Comparison of ENCODE assay signal across 8 cellular contexts in the genomic region with DNA sequence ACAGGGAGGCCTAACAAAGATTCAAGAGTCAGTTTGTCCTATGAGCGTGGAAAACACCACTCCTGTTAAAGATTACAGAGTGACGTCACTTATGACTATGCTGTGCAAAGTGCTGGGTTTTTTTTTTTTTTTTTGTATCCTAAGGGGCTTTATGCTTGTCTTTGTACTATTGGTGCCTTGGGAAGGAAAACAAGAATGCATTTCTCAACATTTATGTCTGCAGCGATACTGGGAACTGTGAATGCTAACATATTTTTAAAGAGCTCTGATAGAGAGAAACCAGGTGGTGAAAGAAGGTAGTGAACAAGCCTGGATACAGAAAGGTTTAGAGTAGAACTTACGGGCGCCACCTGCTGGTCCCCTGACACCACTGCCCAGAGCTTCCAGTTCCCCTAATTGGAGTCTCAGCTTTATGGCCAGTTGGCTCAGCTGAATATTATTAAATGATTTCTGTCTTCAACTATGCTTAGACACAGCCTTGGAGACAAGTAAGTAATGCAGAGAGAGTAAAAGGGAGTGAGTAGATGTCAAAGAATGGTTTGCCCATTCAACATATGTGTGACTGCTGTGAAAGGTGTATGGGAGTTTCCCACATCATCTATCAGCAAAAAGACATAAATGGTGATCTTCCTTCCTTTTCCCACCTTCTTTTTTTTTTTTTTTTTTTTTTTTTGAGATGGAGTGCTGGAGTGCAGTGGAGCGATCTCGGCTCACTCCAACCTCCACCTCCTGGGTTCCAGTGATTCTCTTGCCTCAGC.
A peak's percentile ranks its signal among the peaks of the same experiment; 100 is the strongest.
DNase-seq lines count a peak whose midpoint lies in the region; ATAC-seq and TF ChIP-seq lines count a peak whose summit lies in the region.

No MANE protein-coding gene starts in this region.

- H3F3A ChIP-seq in PC-3 (ENCODE audit: low read length, unreplicated experiment), result no peaks in the 10 kb centered on the region

- no peaks in the 10 kb centered on the region for H3K36me3 Mint-ChIP-seq in nephron (ENCODE audit: low read depth)

- H3K27ac Mint-ChIP-seq in nephron, result peak overlapping the region in 2 of 3 experiments; percentile 2 to 31

- H3K27ac ChIP-seq in PC-3 (ENCODE audit: low read length) (no peak overlapping the region), esophagus muscularis mucosa (replicated peaks in 1 of 4) (no peak overlapping the region)

- POLR2A ChIA-PET in PC-3 (lab: Charles Lee; ENCODE audit: unreplicated experiment), result no interaction called here

- peaks cover 5% of the 10 kb centered on the region for H3K4me1 Mint-ChIP-seq in nephron

- peaks cover 7% of the 10 kb centered on the region for H3K9me3 Mint-ChIP-seq in nephron

- H3K36me3 ChIP-seq in PC-3 (ENCODE audit: low read depth, low read length) (no peaks in the 10 kb centered on the region), esophagus muscularis mucosa (no peaks in the 10 kb centered on the region)

- no peak overlapping the region for H2AFZ ChIP-seq in PC-3 (ENCODE audit: low read length)

- no peaks in the 10 kb centered on the region for H4K20me1 ChIP-seq in PC-3 (ENCODE audit: low read length)

- H3K4me2 ChIP-seq in PC-3 (ENCODE audit: low read length), result peak overlapping the region; percentile 51

- no peaks in the 10 kb centered on the region for H3K27me3 Mint-ChIP-seq in nephron (ENCODE audit: low read depth)

- H3K4me1 ChIP-seq in PC-3 (ENCODE audit: insufficient read depth, low read length) (peaks cover 10% of the 10 kb centered on the region; the same call in 1 of the 2 replicates), esophagus muscularis mucosa (peaks cover 0 to 8% (median 0%) of the 10 kb centered on the region in 4 donors)

- no TSS peak for BruUV-seq in PC-3 (replicated peaks; lab: Mats Ljungman, UMichigan)

- DNase-seq in DMS153 treated with DMSO at 0.1 percent for 48 hours (lab: John Stamatoyannopoulos, UW; ENCODE audit: unreplicated experiment) (peak; percentile 40), HuH-7 (ENCODE audit: low spot score) (peak; percentile 12), PC-3 (peak; percentile 86), esophagus muscularis mucosa (ENCODE audit: extremely low spot score) (no peak)
- peak; percentile 74 for DNase-seq in activated T-cell treated with anti-CD3 and anti-CD28 coated beads, Interleukin-2, amount 50 U/mL, for 1 hour
- DNase-seq in stimulated activated naive CD4-positive, alpha-beta T cell treated with Interleukin-2 at 50 U/mL for 16 hours (lab: John Stamatoyannopoulos, UW), result peak; percentile 63

- no peaks in the 10 kb centered on the region for H3K9me2 ChIP-seq in PC-3 (replicated peaks; ENCODE audit: low read length)

- H3K79me2 ChIP-seq in PC-3 (ENCODE audit: low read length), result no peaks in the 10 kb centered on the region

- intact Hi-C loops in PC-3 (cut with micrococcal nuclease), result loop anchor here (1.0 to 5.0 kb wide), 8 partner anchors 39 to 1033 kb away; no protein-coding TSS in a partner anchor
- intact Hi-C loops in esophagus muscularis mucosa (cut with DNase I), result loop anchor here (2.0 to 5.0 kb wide), 2 partner anchors 283 to 645 kb away; no protein-coding TSS in a partner anchor

- TF ChIP-seq EP300 in esophagus muscularis mucosa (IDR thresholded peaks at IDR 0.05), result no peak

- no peak for TF ChIP-seq POLR2A in esophagus muscularis mucosa (IDR thresholded peaks at IDR 0.05; ENCODE audit: low read depth)

- no peak overlapping the region for H3K4me3 Mint-ChIP-seq in nephron

- CTCF ChIA-PET in PC-3 (lab: Charles Lee), result interaction anchor here (0.6 to 1.1 kb wide), 14 partner anchors 25 to 1297 kb away, joined by 3 to 8 read pairs (median 4); no protein-coding TSS in a partner anchor

- TF ChIP-seq CTCF in PC-3 (conservative IDR thresholded peaks at IDR 0.05; ENCODE audit: low read depth, low read length), result peak; percentile 96
- TF ChIP-seq CTCF in esophagus muscularis mucosa (IDR thresholded peaks at IDR 0.05), result peak; percentile 89 to 95 (median 91)
- TF ChIP-seq CTCF in nephron (IDR thresholded peaks at IDR 0.05; ENCODE audit: unreplicated experiment in 3 of 3), result peak; percentile 85 to 97 (median 95)

- WGBS in esophagus muscularis mucosa, result 31% methylated on average over 7 of the region's 7 CpGs

- H3K4me3 ChIP-seq in PC-3 (ENCODE audit: low read length), result no peak overlapping the region
- no peak overlapping the region for H3K4me3 ChIP-seq in esophagus muscularis mucosa

- H3K9ac ChIP-seq in PC-3 (ENCODE audit: low read length), result no peak overlapping the region

- H3K27me3 ChIP-seq in PC-3 (ENCODE audit: low read length), result no peaks in the 10 kb centered on the region
- H3K27me3 ChIP-seq in esophagus muscularis mucosa, result no peaks in the 10 kb centered on the region

- H3K9me3 ChIP-seq in PC-3 (ENCODE audit: low read length) (no peaks in the 10 kb centered on the region), esophagus muscularis mucosa (no peaks in the 10 kb centered on the region)

- peak; percentile 98 for ATAC-seq in GM21528 (IDR thresholded peaks at IDR 0.05; ENCODE audit: low FRiP score, unreplicated experiment)
- ATAC-seq in PC-3, result peak; percentile 99
